ENCODE assay signal across 21 cellular contexts in the genomic region with DNA sequence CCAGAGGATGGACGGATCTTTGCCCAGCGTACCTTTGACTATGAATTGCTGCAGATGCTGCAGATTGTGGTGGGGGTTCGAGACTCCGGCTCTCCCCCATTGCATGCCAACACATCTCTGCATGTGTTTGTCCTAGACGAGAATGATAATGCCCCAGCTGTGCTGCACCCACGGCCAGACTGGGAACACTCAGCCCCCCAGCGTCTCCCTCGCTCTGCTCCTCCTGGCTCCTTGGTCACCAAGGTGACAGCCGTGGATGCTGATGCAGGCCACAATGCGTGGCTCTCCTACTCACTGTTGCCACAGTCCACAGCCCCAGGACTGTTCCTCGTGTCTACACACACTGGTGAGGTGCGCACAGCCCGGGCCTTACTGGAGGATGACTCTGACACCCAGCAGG. TPM values are rescaled to one million over a fixed set of nuclear protein-coding genes. Genes with fewer than 3 reads are reported as not detected.
"Had no signal": no experiment of that assay in that cellular context is flagged by ENCODE, and none has a peak within 500 bp of the region (broad histone marks: within the 10 kb centered on the region; RNA-seq: fewer than 3 reads in every experiment).

No MANE protein-coding gene starts in this region.

- H3K36me3 ChIP-seq: transverse colon had no signal

- H3K4me3 Mint-ChIP-seq: activated CD4-positive, alpha-beta memory T cell treated with anti-CD3 and anti-CD28 coated beads for 36 hours; activated CD8-positive, alpha-beta memory T cell treated with anti-CD3 and anti-CD28 coated beads, Interleukin-2, amount 10 ng/mL, durations not matched to agents 7 days and 5 days; activated T-cell treated with anti-CD3 and anti-CD28 coated beads, Interleukin-2, amount 50 U/mL, for 24 hours; natural killer cell had no signal

- H3K4me1 ChIP-seq: psoas muscle had no signal

- H3K9me3 ChIP-seq: psoas muscle, transverse colon, vagina had no signal

- H3K36me3 Mint-ChIP-seq: activated CD4-positive, alpha-beta memory T cell treated with anti-CD3 and anti-CD28 coated beads for 36 hours; natural killer cell; T-cell had no signal

- H3K27ac ChIP-seq: psoas muscle, transverse colon, vagina had no signal

- H3K27ac Mint-ChIP-seq: activated CD4-positive, alpha-beta memory T cell treated with anti-CD3 and anti-CD28 coated beads for 36 hours; activated CD8-positive, alpha-beta memory T cell treated with anti-CD3 and anti-CD28 coated beads, Interleukin-2, amount 10 ng/mL, durations not matched to agents 7 days and 5 days; activated naive CD4-positive, alpha-beta T cell treated with anti-CD3 and anti-CD28 coated beads, Interleukin-2, amount 50 U/mL, for 72 hours; activated T-cell treated with anti-CD3 and anti-CD28 coated beads, Interleukin-2, amount 50 U/mL, for 24 hours; memory B cell; natural killer cell had no signal

- DNase-seq: activated CD4-positive, alpha-beta memory T cell treated with anti-CD3 and anti-CD28 coated beads for 36 hours; activated CD4-positive, CD25-positive, alpha-beta regulatory T cell treated with anti-CD3 and anti-CD28 coated beads, Interleukin-2, amount 50 U/mL, for 72 hours; activated CD8-positive, alpha-beta memory T cell treated with anti-CD3 and anti-CD28 coated beads, Interleukin-2, amount 10 ng/mL, durations not matched to agents 7 days and 5 days; activated effector memory CD4-positive, alpha-beta T cell treated with Interleukin-2 at 50 U/mL for 16 hours; activated T-cell treated with anti-CD3 and anti-CD28 coated beads, Interleukin-2, amount 50 U/mL, for 24 hours; amygdala; natural killer cell; occipital lobe; psoas muscle; stimulated activated CD4-positive, alpha-beta T cell treated with anti-CD3 and anti-CD28 coated beads, Interleukin-4, amount 100 ng/mL, for 4 hours; stimulated activated CD8-positive, alpha-beta memory T cell treated with anti-CD3 and anti-CD28 coated beads, Interleukin-4, amount 100 ng/mL, for 48 hours; stimulated activated naive CD4-positive, alpha-beta T cell treated with Interleukin-2 at 50 U/mL for 16 hours; T-cell; T1000; transverse colon had no signal

- ATAC-seq: activated CD8-positive, alpha-beta memory T cell treated with anti-CD3 and anti-CD28 coated beads, Interleukin-2, amount 10 ng/mL, durations not matched to agents 7 days and 5 days; activated naive CD4-positive, alpha-beta T cell treated with anti-CD3 and anti-CD28 coated beads, Interleukin-2, amount 50 U/mL, for 72 hours; esophagus mucosa; left lobe of liver; natural killer cell; psoas muscle; T-cell had no signal

- H3K4me3 ChIP-seq: psoas muscle, smooth muscle cell, vagina had no signal

- H3K27me3 ChIP-seq: vagina had no signal

- H3K9me3 Mint-ChIP-seq: activated CD4-positive, alpha-beta memory T cell treated with anti-CD3 and anti-CD28 coated beads for 36 hours; activated naive CD4-positive, alpha-beta T cell treated with anti-CD3 and anti-CD28 coated beads, Interleukin-2, amount 50 U/mL, for 72 hours; activated T-cell treated with anti-CD3 and anti-CD28 coated beads, Interleukin-2, amount 50 U/mL, for 24 hours; memory B cell; natural killer cell; T-cell had no signal

RNA-seq across cellular contexts. Expression of gene PCDHGC5, which starts 1.9 kb away (rescaled TPM):
- total RNA-seq: activated CD4-positive, alpha-beta memory T cell treated with anti-CD3 and anti-CD28 coated beads for 36 hours; activated CD8-positive, alpha-beta memory T cell treated with anti-CD3 and anti-CD28 coated beads, Interleukin-2, amount 10 ng/mL, durations not matched to agents 7 days and 5 days; activated naive CD4-positive, alpha-beta T cell treated with anti-CD3 and anti-CD28 coated beads, Interleukin-2, amount 50 U/mL, for 72 hours; T-cell had no signal

RNA-seq across cellular contexts. Expression of gene PCDHGC4, which starts 5.9 kb away (rescaled TPM):
- total RNA-seq: activated CD4-positive, alpha-beta memory T cell treated with anti-CD3 and anti-CD28 coated beads for 36 hours; activated CD8-positive, alpha-beta memory T cell treated with anti-CD3 and anti-CD28 coated beads, Interleukin-2, amount 10 ng/mL, durations not matched to agents 7 days and 5 days; activated naive CD4-positive, alpha-beta T cell treated with anti-CD3 and anti-CD28 coated beads, Interleukin-2, amount 50 U/mL, for 72 hours had no signal

RNA-seq across cellular contexts. Expression of gene PCDHGC3, which starts 15.0 kb away (rescaled TPM):
- total RNA-seq: activated CD4-positive, alpha-beta memory T cell treated with anti-CD3 and anti-CD28 coated beads for 36 hours; activated CD8-positive, alpha-beta memory T cell treated with anti-CD3 and anti-CD28 coated beads, Interleukin-2, amount 10 ng/mL, durations not matched to agents 7 days and 5 days had no signal
